In the genomic region with DNA sequence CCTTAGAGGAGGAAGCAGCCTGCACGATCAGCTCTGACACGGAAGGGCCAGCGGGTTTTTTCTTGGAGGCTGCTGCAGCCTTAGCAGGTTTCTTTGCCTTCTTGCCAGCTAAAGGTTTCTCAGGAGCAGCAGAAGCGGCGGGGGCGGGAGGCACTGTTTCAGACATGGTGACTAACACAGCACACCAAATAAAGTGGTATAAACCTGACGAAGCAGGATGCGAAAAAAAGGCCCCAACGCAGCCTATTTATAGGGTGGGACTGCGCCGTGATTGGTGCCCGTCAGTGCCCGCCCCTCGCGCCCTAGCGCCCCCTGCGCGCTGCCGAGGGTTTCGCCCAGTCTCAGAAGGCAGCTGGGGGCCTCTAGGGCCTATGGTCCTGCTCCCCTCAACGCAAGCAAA, we compare ENCODE assay signal across 8 cellular contexts. TPM values are rescaled to one million over a fixed set of nuclear protein-coding genes. Genes with fewer than 3 reads are reported as not detected.
DNase-seq lines count a peak whose midpoint lies in the region; ATAC-seq and TF ChIP-seq lines count a peak whose summit lies in the region.

No MANE protein-coding gene starts in this region.

- CTCF ChIA-PET in WTC11 (lab: Charles Lee), result interaction anchor here (0.8 to 4.2 kb wide), 4 partner anchors 8 to 229 kb away, joined by 3 to 23 read pairs (median 10); no protein-coding TSS in a partner anchor

- in situ Hi-C loops in brain microvascular endothelial cell (cut with HindIII; ENCODE audit: low pct_ligation_motif_present, low sequenced_read_pairs), result no loop called here

- H3K27me3 Mint-ChIP-seq in WTC11 (ENCODE audit: low read depth), result no peaks in the 10 kb centered on the region

- H3K4me3 Mint-ChIP-seq in WTC11, result peak overlapping the region; percentile 76

- ATAC-seq in WTC11 (peak; percentile 33), HG03280 (IDR thresholded peaks at IDR 0.05; ENCODE audit: unreplicated experiment) (no peak), HG02973 (IDR thresholded peaks at IDR 0.05; ENCODE audit: unreplicated experiment) (no peak)

- no peaks in the 10 kb centered on the region for H3K27me3 ChIP-seq in brain microvascular endothelial cell (replicated peaks)

- no peaks in the 10 kb centered on the region for H3K36me3 ChIP-seq in brain microvascular endothelial cell (replicated peaks)

- no peaks in the 10 kb centered on the region for H3K36me3 Mint-ChIP-seq in WTC11

- H3K9me3 Mint-ChIP-seq in WTC11, result peaks cover 6% of the 10 kb centered on the region

- DNase-seq in EH (ENCODE audit: low read depth) (peak; percentile 93), WTC11 (ENCODE audit: low spot score) (peak; percentile 83), brain microvascular endothelial cell (peak; percentile 96), inferior parietal cortex (ENCODE audit: extremely low spot score) (peak; percentile 44), AML-193 (lab: John Stamatoyannopoulos, UW) (no peak)
- peak in 3 of 4 experiments; percentile 63 to 80 (median 77) for DNase-seq in stimulated activated CD4-positive, alpha-beta T cell treated with anti-CD3 and anti-CD28 coated beads, Interleukin-1b, Interleukin-23, amount 100 ng/mL, for 24 hours (ENCODE audit: low read depth in 4 of 4, low spot score in 1 of 4)

- H3K27ac Mint-ChIP-seq in WTC11, result peak overlapping the region; percentile 96

- H3K4me1 Mint-ChIP-seq in WTC11, result peaks cover 36% of the 10 kb centered on the region

- POLR2A ChIA-PET in WTC11 (lab: Charles Lee), result interaction anchor here (0.5 to 8.4 kb wide), 10 partner anchors 9 to 1875 kb away, joined by 3 to 199 read pairs (median 14); a partner anchor contains a TSS

- peak overlapping the region; percentile 58 for H3K4me3 ChIP-seq in brain microvascular endothelial cell (ENCODE audit: low read depth, low read length)

- no peak for TF ChIP-seq CTCF in WTC11 (IDR thresholded peaks at IDR 0.05)
- TF ChIP-seq CTCF in brain microvascular endothelial cell (IDR thresholded peaks at IDR 0.05; ENCODE audit: low read depth, low read length, missing control alignments), result peak; percentile 86

- H3K27ac ChIP-seq in brain microvascular endothelial cell, result peak overlapping the region; percentile 65

TF ChIP-seq in WTC11, 78 proteins besides CTCF, POLR2A, EP300 and RAD21:
- TF ChIP-seq, protein P1, sequence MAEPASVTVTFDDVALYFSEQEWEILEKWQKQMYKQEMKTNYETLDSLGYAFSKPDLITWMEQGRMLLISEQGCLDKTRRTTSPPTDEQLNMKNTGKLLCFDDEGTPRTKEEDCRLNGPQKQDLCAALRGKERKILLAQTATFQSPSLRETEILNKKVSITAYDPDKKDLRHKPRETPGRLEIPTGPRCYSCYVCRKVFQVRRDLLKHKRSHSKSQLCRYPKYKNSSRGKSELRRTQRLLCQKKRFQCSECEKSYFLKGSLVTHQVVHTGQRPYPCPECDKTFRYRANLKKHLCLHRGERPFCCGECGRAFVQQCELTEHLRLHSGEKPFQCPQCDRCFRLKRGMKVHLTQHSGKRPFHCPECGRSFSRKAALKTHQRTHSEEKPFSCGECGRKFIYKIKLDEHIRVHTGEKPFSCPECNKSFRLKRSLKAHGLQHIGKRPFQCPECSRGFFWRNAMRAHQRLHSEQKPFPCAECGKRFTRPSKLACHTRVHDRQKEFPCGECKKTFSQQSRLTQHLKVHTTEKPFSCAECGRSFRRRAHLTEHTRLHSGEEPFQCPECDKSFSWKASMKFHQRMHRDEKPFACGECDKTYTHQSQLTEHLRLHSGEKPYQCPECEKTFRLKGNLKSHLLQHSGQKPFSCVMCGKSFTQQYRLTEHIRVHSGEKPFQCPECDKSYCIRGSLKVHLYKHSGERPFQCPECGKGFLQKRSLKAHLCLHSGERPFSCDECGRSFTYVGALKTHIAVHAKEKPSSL (CRISPR knock-in tag; conservative IDR thresholded peaks at IDR 0.05), result no peak
- no peak for TF ChIP-seq ZNF317 (CRISPR knock-in tag; IDR thresholded peaks at IDR 0.05; ENCODE audit: borderline replicate concordance, low read depth)
- peak; percentile 56; the same call in 1 of the 2 replicates for TF ChIP-seq NFYB (CRISPR knock-in tag; conservative IDR thresholded peaks at IDR 0.05; ENCODE audit: low read depth)
- TF ChIP-seq, protein P2, sequence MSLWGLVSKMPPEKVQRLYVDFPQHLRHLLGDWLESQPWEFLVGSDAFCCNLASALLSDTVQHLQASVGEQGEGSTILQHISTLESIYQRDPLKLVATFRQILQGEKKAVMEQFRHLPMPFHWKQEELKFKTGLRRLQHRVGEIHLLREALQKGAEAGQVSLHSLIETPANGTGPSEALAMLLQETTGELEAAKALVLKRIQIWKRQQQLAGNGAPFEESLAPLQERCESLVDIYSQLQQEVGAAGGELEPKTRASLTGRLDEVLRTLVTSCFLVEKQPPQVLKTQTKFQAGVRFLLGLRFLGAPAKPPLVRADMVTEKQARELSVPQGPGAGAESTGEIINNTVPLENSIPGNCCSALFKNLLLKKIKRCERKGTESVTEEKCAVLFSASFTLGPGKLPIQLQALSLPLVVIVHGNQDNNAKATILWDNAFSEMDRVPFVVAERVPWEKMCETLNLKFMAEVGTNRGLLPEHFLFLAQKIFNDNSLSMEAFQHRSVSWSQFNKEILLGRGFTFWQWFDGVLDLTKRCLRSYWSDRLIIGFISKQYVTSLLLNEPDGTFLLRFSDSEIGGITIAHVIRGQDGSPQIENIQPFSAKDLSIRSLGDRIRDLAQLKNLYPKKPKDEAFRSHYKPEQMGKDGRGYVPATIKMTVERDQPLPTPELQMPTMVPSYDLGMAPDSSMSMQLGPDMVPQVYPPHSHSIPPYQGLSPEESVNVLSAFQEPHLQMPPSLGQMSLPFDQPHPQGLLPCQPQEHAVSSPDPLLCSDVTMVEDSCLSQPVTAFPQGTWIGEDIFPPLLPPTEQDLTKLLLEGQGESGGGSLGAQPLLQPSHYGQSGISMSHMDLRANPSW (CRISPR knock-in tag; conservative IDR thresholded peaks at IDR 0.05; ENCODE audit: low read depth), result no peak

RNA-seq across cellular contexts. Expression of a gene that starts 55.0 kb away (rescaled TPM):
- total RNA-seq in WTC11 (2021), result 1.0 to 1.6 TPM (median 1.1 TPM) in 3 replicates

Comparison
In these comparisons a context has a peak if more than half of its experiments do, and no peak if none do; other contexts are left out.
1. DNase-seq: peak in EH (single experiment), WTC11 (single experiment), brain microvascular endothelial cell (single experiment), inferior parietal cortex (single experiment) and stimulated activated CD4-positive, alpha-beta T cell treated with anti-CD3 and anti-CD28 coated beads, Interleukin-1b, Interleukin-23, amount 100 ng/mL, for 24 hours (3 of 4); none in AML-193 (0 of 2).